In genomic region chr13:36346222-36347083, GRCh38 we compare ENCODE assay signal across 8 cellular contexts. TPM values are rescaled to one million over a fixed set of nuclear protein-coding genes. Genes with fewer than 3 reads are reported as not detected.
DNase-seq lines count a peak whose midpoint lies in the region; ATAC-seq lines count a peak whose summit lies in the region.

SPART (minus strand) TSS chr13:36346394; CDS start chr13:36335830, 10,564 bp downstream.

- no peaks in the 10 kb centered on the region for H3K9me3 Mint-ChIP-seq in naive thymus-derived CD8-positive, alpha-beta T cell
- no peaks in the 10 kb centered on the region for H3K9me3 Mint-ChIP-seq in stimulated activated naive B cell treated with anti-CD40 and anti-IgM and Interleukin-4, amounts not matched to agents 10 μg/mL and 1 μg/mL and 100 μg/mL, for 72 hours

- H3K27ac Mint-ChIP-seq in naive thymus-derived CD8-positive, alpha-beta T cell = peak within 1 kb of the TSS; percentile 93 to 99 (median 98)
- H3K27ac Mint-ChIP-seq in stimulated activated naive B cell treated with anti-CD40 and anti-IgM and Interleukin-4, amounts not matched to agents 10 μg/mL and 1 μg/mL and 100 μg/mL, for 72 hours = peak within 1 kb of the TSS; percentile 93

- peak within 1 kb of the TSS; percentile 93 for H3K4me3 ChIP-seq in GM23248

- H2AFZ ChIP-seq in GM23248 = peak within 1 kb of the TSS; percentile 85

- H3K27me3 ChIP-seq in GM23248 (replicated peaks; ENCODE audit: insufficient read depth) = no peaks in the 10 kb centered on the region

- H3K9ac ChIP-seq in GM23248 = peak within 1 kb of the TSS; percentile 100

- no peaks in the 10 kb centered on the region for H3K9me2 ChIP-seq in GM23248 (ENCODE audit: insufficient read depth)

- 1 to 2% methylated on average over 64 to 65 of the region's 86 CpGs for WGBS in GM23248 (ENCODE audit: low coverage in 1 of 2, low lambda C conversion rate in 2 of 2, missing lambda C conversion rate in 2 of 2), 2 experiments

- H3K4me1 Mint-ChIP-seq in naive thymus-derived CD8-positive, alpha-beta T cell = peaks cover 23 to 38% (median 33%) of the 10 kb centered on the region in 4 donors
- H3K4me1 Mint-ChIP-seq in stimulated activated naive B cell treated with anti-CD40 and anti-IgM and Interleukin-4, amounts not matched to agents 10 μg/mL and 1 μg/mL and 100 μg/mL, for 72 hours = peaks cover 6 to 14% of the 10 kb centered on the region in 2 donors

- H3K4me3 Mint-ChIP-seq in naive thymus-derived CD8-positive, alpha-beta T cell = peak within 1 kb of the TSS; percentile 86 to 98 (median 95)
- peak within 1 kb of the TSS; percentile 83 to 86 for H3K4me3 Mint-ChIP-seq in stimulated activated naive B cell treated with anti-CD40 and anti-IgM and Interleukin-4, amounts not matched to agents 10 μg/mL and 1 μg/mL and 100 μg/mL, for 72 hours

- in situ Hi-C loops in GM23248 (cut with MboI) = no loop called here

- H3F3A ChIP-seq in GM23248 (ENCODE audit: insufficient read depth) = peaks cover 14% of the 10 kb centered on the region

- peak; percentile 89 for DNase-seq in DMS79 treated with DMSO at 0.1 percent for 48 hours (lab: John Stamatoyannopoulos, UW)
- peak; percentile 97 for DNase-seq in GM23248
- DNase-seq in LHCN-M2 (ENCODE audit: low read depth) = peak; percentile 91
- DNase-seq in SHP77 (lab: John Stamatoyannopoulos, UW) = peak; percentile 90 to 91
- peak; percentile 75 for DNase-seq in activated effector memory CD4-positive, alpha-beta T cell treated with Interleukin-2 at 50 U/mL for 16 hours
- peak; percentile 94 for DNase-seq in fibroblast of peridontal ligament (ENCODE audit: extremely low read depth)
- peak; percentile 81 to 96 (median 87) for DNase-seq in naive thymus-derived CD8-positive, alpha-beta T cell
- DNase-seq in stimulated activated naive B cell treated with anti-CD40 and anti-IgM and Interleukin-4, amounts not matched to agents 10 μg/mL and 1 μg/mL and 100 μg/mL, for 72 hours = peak; percentile 87

- peak within 1 kb of the TSS; percentile 92 for H3K4me2 ChIP-seq in GM23248 (ENCODE audit: unreplicated experiment)

- peaks cover 0 to 1% (median 0%) of the 10 kb centered on the region in 5 donors for H3K27me3 Mint-ChIP-seq in naive thymus-derived CD8-positive, alpha-beta T cell
- H3K27me3 Mint-ChIP-seq in stimulated activated naive B cell treated with anti-CD40 and anti-IgM and Interleukin-4, amounts not matched to agents 10 μg/mL and 1 μg/mL and 100 μg/mL, for 72 hours = no peaks in the 10 kb centered on the region

- no peaks in the 10 kb centered on the region for H3K36me3 ChIP-seq in GM23248 (ENCODE audit: low read depth)

- H3K27ac ChIP-seq in GM23248 = peak within 1 kb of the TSS; percentile 100

- H3K36me3 Mint-ChIP-seq in naive thymus-derived CD8-positive, alpha-beta T cell = no peaks in the 10 kb centered on the region
- peaks cover 2 to 4% of the 10 kb centered on the region in 2 donors for H3K36me3 Mint-ChIP-seq in stimulated activated naive B cell treated with anti-CD40 and anti-IgM and Interleukin-4, amounts not matched to agents 10 μg/mL and 1 μg/mL and 100 μg/mL, for 72 hours

- ATAC-seq in naive thymus-derived CD8-positive, alpha-beta T cell = peak; percentile 82 to 86
- ATAC-seq in stimulated activated naive B cell treated with anti-CD40 and anti-IgM and Interleukin-4, amounts not matched to agents 10 μg/mL and 1 μg/mL and 100 μg/mL, for 72 hours (replicated peaks) = peak; percentile 86 to 89

- H3K9me3 ChIP-seq in GM23248 (ENCODE audit: low read depth) = no peaks in the 10 kb centered on the region

- POLR2A ChIA-PET in naive thymus-derived CD8-positive, alpha-beta T cell (lab: Charles Lee) = interaction anchor here (0.7 to 2.6 kb wide), 3 partner anchors 17 to 653 kb away, joined by 3 to 14 read pairs (median 4); partner anchors contain the start of genes ALG5, EXOSC8 and RFXAP

- H4K20me1 ChIP-seq in GM23248 (ENCODE audit: insufficient read depth) = 0 out of 2 replicates have a peak, but pooled peaks cover 3% of the 10 kb centered on the region

- peaks cover 32% of the 10 kb centered on the region for H3K4me1 ChIP-seq in GM23248 (ENCODE audit: insufficient read depth)

- peaks cover 39% of the 10 kb centered on the region for H3K79me2 ChIP-seq in GM23248 (ENCODE audit: insufficient read depth)

RNA-seq across cellular contexts. Expression of gene SPART, which starts in this region (rescaled TPM):
- total RNA-seq in GM23248 (2014; rRNA removed; shearing (Covaris generic)) = 77.1 and 82.4 TPM in 2 replicates
- polyA plus RNA-seq in GM23248 (2016; fragmentation: Nextera tagmentation; extraction: Ambion mirVana) = 66.3 and 72.8 TPM in 2 replicates
- 107 and 117 TPM in 2 replicates for total RNA-seq in LHCN-M2 (2014; rRNA removed)
- 43.5 TPM for polyA plus RNA-seq in LHCN-M2 (2012)
- total RNA-seq in naive thymus-derived CD8-positive, alpha-beta T cell = 10 to 100 TPM; 57.7 to 67.6 TPM
- polyA plus RNA-seq in naive thymus-derived CD8-positive, alpha-beta T cell = 10 to 100 TPM; 23.1 to 44.3 (median 32.4) TPM

Comparison
In these comparisons a context has a peak if more than half of its experiments do, and no peak if none do; other contexts are left out.
1. Peak in every context shown above with its lines: DNase-seq, ATAC-seq, H3K4me3 ChIP-seq and H3K27ac ChIP-seq.